Comparison of ENCODE assay signal across 2 cellular contexts in the genomic region with DNA sequence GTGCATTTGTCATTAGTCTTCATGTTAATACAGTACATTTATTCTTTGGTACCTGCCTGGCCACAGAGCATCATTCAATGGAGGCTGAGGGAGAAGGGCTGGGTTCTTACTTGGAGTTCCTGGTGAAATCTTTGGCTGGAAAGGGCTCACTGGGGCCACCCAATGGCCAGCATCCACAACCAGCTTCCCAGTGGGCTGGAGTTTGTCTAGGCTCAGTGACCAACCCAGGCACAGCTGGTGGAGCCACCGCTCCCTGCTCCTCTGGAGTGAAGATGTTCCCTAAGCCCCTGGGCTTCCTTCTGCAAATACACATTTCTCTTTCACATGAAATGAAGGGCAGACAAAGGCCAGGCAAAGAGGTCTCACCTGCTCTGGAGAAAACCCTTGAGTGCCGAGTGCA.
TF ChIP-seq lines count a peak whose summit lies in the region.

No MANE protein-coding gene starts in this region.

TF ChIP-seq in SK-N-SH, 30 proteins besides CTCF, POLR2A, EP300 and RAD21:
- TF ChIP-seq NFIC (IDR thresholded peaks at IDR 0.05; ENCODE audit: borderline replicate concordance) (no peak), ZBTB33 (IDR thresholded peaks at IDR 0.05; ENCODE audit: borderline replicate concordance, low read depth) (no peak), IRF3 (IDR thresholded peaks at IDR 0.05; ENCODE audit: low read depth, low read length) (no peak), NRF1 (IDR thresholded peaks at IDR 0.05; ENCODE audit: low read depth, low read length) (no peak), ELF1 (IDR thresholded peaks at IDR 0.05) (no peak), MEF2A (IDR thresholded peaks at IDR 0.05; ENCODE audit: borderline replicate concordance, low read depth) (no peak), YY1 (IDR thresholded peaks at IDR 0.05; ENCODE audit: low read depth) (no peak), TEAD4 (IDR thresholded peaks at IDR 0.05; ENCODE audit: borderline replicate concordance, insufficient read depth) (no peak), JUND (IDR thresholded peaks at IDR 0.05) (no peak), POLR2AphosphoS5 (IDR thresholded peaks at IDR 0.05; ENCODE audit: low read depth, low read length) (no peak), FOXJ3 (CRISPR knock-in tag; IDR thresholded peaks at IDR 0.05) (no peak), GABPA (IDR thresholded peaks at IDR 0.05; ENCODE audit: low read depth) (no peak), SMC3 (IDR thresholded peaks at IDR 0.05; ENCODE audit: low read depth, low read length) (no peak), GATA2 (CRISPR knock-in tag; IDR thresholded peaks at IDR 0.05) (no peak), FOSL2 (IDR thresholded peaks at IDR 0.05; ENCODE audit: borderline replicate concordance, low read depth) (no peak)
- TF ChIP-seq, protein P1, sequence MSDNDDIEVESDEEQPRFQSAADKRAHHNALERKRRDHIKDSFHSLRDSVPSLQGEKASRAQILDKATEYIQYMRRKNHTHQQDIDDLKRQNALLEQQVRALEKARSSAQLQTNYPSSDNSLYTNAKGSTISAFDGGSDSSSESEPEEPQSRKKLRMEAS (IDR thresholded peaks at IDR 0.05; ENCODE audit: low read depth): no peak
- TF ChIP-seq, protein P2, sequence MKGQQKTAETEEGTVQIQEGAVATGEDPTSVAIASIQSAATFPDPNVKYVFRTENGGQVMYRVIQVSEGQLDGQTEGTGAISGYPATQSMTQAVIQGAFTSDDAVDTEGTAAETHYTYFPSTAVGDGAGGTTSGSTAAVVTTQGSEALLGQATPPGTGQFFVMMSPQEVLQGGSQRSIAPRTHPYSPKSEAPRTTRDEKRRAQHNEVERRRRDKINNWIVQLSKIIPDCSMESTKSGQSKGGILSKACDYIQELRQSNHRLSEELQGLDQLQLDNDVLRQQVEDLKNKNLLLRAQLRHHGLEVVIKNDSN (IDR thresholded peaks at IDR 0.05; ENCODE audit: borderline replicate concordance, low read depth): no peak

TF ChIP-seq in H1, 55 proteins besides CTCF, POLR2A, EP300 and RAD21:
- TF ChIP-seq YY1 (IDR thresholded peaks at IDR 0.05; ENCODE audit: low read depth, low read length) (no peak), SP4 (IDR thresholded peaks at IDR 0.05; ENCODE audit: low read length) (no peak), POLR2AphosphoS5 (IDR thresholded peaks at IDR 0.05; ENCODE audit: low read depth, low read length) (no peak), CBX5 (IDR thresholded peaks at IDR 0.05; ENCODE audit: low read depth, low read length) (no peak), ASH2L (IDR thresholded peaks at IDR 0.05; ENCODE audit: low read length) (no peak), SIN3A (conservative IDR thresholded peaks at IDR 0.05 in 1 of 2, IDR thresholded peaks at IDR 0.05 in 1 of 2; ENCODE audit: low read depth in 1 of 2, low read length in 2 of 2) (no peak), JUND (IDR thresholded peaks at IDR 0.05; ENCODE audit: low read length) (no peak), SP1 (IDR thresholded peaks at IDR 0.05; ENCODE audit: low read depth, low read length) (no peak), ZNF274 (IDR thresholded peaks at IDR 0.05; ENCODE audit: borderline replicate concordance, extremely low read depth, low read length) (no peak), FOSL1 (IDR thresholded peaks at IDR 0.05; ENCODE audit: insufficient read depth, low read depth, low read length) (no peak), HDAC2 (IDR thresholded peaks at IDR 0.05; ENCODE audit: borderline replicate concordance in 1 of 2, low read depth in 2 of 2, low read length in 2 of 2) (no peak), SAP30 (IDR thresholded peaks at IDR 0.05; ENCODE audit: insufficient read depth, insufficient replicate concordance, low read length) (no peak), KDM5A (IDR thresholded peaks at IDR 0.05; ENCODE audit: low read length) (no peak), GTF2F1 (IDR thresholded peaks at IDR 0.05; ENCODE audit: borderline replicate concordance, low read depth, low read length) (no peak), SIRT6 (IDR thresholded peaks at IDR 0.05; ENCODE audit: low read length) (no peak), BACH1 (IDR thresholded peaks at IDR 0.05; ENCODE audit: low read length) (no peak), TBP (IDR thresholded peaks at IDR 0.05; ENCODE audit: low read depth, low read length) (no peak), TAF7 (optimal IDR thresholded peaks at IDR 0.05; ENCODE audit: borderline replicate concordance, low read depth, low read length) (no peak)
- TF ChIP-seq, protein P1 (IDR thresholded peaks at IDR 0.05): no peak
